ENCODE assay signal across 8 cellular contexts in the genomic region with DNA sequence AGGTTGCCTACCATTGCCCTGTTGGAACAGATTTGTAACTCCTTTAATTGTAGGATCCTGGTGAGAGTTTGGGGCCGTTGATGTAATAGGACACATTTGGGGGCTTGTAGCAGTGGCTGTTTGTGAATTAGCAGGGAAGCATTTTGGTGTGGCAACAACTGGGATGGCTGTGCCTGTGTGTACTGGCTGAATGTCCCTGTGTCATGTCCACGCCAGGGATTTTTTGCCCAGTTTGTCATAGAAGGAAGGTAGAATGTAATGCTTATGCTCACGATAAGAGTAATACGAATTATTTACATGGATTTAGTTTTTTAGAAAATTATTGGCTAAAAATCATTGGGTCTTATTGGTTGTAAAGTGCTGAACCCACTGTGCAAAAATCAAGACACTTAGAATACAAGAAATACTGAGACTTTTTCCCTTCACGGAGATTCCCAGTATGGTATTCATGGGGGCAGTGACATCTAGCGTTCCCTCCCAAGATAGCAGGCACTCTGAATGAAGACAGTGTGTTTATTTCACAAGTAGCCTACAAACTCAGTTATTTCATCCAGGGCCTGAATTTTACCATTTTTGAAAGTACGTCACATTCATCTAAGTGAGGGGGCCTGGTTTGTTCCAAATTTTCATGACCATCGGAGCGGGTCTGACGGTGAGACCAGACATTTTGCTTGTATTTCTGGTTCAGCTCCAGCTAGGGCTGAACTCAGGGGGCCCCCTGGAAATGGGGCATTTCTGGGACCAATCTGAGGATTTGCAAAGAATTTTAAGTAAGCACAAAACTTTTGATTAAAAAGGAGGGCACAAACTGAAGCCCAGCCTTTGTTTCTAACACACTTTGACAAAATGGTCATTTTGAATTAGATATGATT.
DNase-seq lines count a peak whose midpoint lies in the region; ATAC-seq and TF ChIP-seq lines count a peak whose summit lies in the region.

No MANE protein-coding gene starts in this region.

- no peaks in the 10 kb centered on the region for H3K9me3 ChIP-seq in A673 (ENCODE audit: low read depth, low read length, poor library complexity, severe bottlenecking)
- no peaks in the 10 kb centered on the region for H3K9me3 ChIP-seq in heart left ventricle

- H3K4me1 ChIP-seq in A673 (ENCODE audit: insufficient read depth, low read length, poor library complexity, severe bottlenecking), result peaks cover 45% of the 10 kb centered on the region
- H3K4me1 ChIP-seq in heart left ventricle, result peaks cover 0 to 25% (median 2%) of the 10 kb centered on the region in 12 donors

- CTCF ChIA-PET in A673 (lab: Charles Lee), result no interaction called here
- CTCF ChIA-PET in activated CD8-positive, alpha-beta T cell treated with anti-CD3 and anti-CD28 coated beads, Interleukin-2, amount 10 ng/mL, durations not matched to agents 7 days and 5 days (lab: Charles Lee), result no interaction called here

- H3K9me3 Mint-ChIP-seq in activated CD8-positive, alpha-beta T cell treated with anti-CD3 and anti-CD28 coated beads, Interleukin-2, amount 10 ng/mL, durations not matched to agents 7 days and 5 days (ENCODE audit: insufficient read depth), result no peaks in the 10 kb centered on the region

- no peaks in the 10 kb centered on the region for H3K27me3 Mint-ChIP-seq in activated CD8-positive, alpha-beta T cell treated with anti-CD3 and anti-CD28 coated beads, Interleukin-2, amount 10 ng/mL, durations not matched to agents 7 days and 5 days (ENCODE audit: low read depth)

- BruUV-seq in A673 (replicated peaks; lab: Mats Ljungman, UMichigan), result no TSS peak

- H3K4me3 ChIP-seq in A673 (ENCODE audit: low read depth, low read length, poor library complexity, severe bottlenecking), result no peak overlapping the region
- peak overlapping the region in 1 of 12 donors; percentile 20 for H3K4me3 ChIP-seq in heart left ventricle
- H3K4me3 ChIP-seq in retinal pigment epithelial cell (ENCODE audit: low read length), result no peak overlapping the region

- H3K36me3 Mint-ChIP-seq in activated CD8-positive, alpha-beta T cell treated with anti-CD3 and anti-CD28 coated beads, Interleukin-2, amount 10 ng/mL, durations not matched to agents 7 days and 5 days (ENCODE audit: low read depth), result no peaks in the 10 kb centered on the region

- TF ChIP-seq CTCF in A673 (conservative IDR thresholded peaks at IDR 0.05; ENCODE audit: low read depth, low read length), result peak; percentile 91
- peak; percentile 75 for TF ChIP-seq CTCF in GM10266 (IDR thresholded peaks at IDR 0.05; ENCODE audit: control insufficient read depth, insufficient read depth, low read depth, missing control alignments)
- TF ChIP-seq CTCF in heart left ventricle (IDR thresholded peaks at IDR 0.05), result peak; percentile 63 to 90 (median 78)
- TF ChIP-seq CTCF in retinal pigment epithelial cell (conservative IDR thresholded peaks at IDR 0.05; ENCODE audit: low read depth, low read length), result peak; percentile 89

- H3K4me1 Mint-ChIP-seq in activated CD8-positive, alpha-beta T cell treated with anti-CD3 and anti-CD28 coated beads, Interleukin-2, amount 10 ng/mL, durations not matched to agents 7 days and 5 days (ENCODE audit: low read depth), result no peaks in the 10 kb centered on the region

- H3K27ac Mint-ChIP-seq in activated CD8-positive, alpha-beta T cell treated with anti-CD3 and anti-CD28 coated beads, Interleukin-2, amount 10 ng/mL, durations not matched to agents 7 days and 5 days, result no peak overlapping the region

- POLR2A ChIA-PET in A673 (lab: Charles Lee; ENCODE audit: low non-redundant PET), result no interaction called here
- POLR2A ChIA-PET in activated CD8-positive, alpha-beta T cell treated with anti-CD3 and anti-CD28 coated beads, Interleukin-2, amount 10 ng/mL, durations not matched to agents 7 days and 5 days (lab: Charles Lee), result no interaction called here

- peak; percentile 85 for DNase-seq in A673 (ENCODE audit: low spot score)
- DNase-seq in GM10266 (ENCODE audit: extremely low spot score), result peak; percentile 34
- peak; percentile 19 for DNase-seq in KG1 (lab: John Stamatoyannopoulos, UW)
- DNase-seq in activated CD8-positive, alpha-beta T cell treated with anti-CD3 and anti-CD28 coated beads, Interleukin-2, amount 10 ng/mL, durations not matched to agents 7 days and 5 days, result peak; percentile 30
- peak in 1 of 5 donors; percentile 29 for DNase-seq in heart left ventricle
- DNase-seq in retinal pigment epithelial cell (ENCODE audit: low read depth), result no peak

- 33 to 41% (median 36%) methylated on average over 10 of the region's 10 CpGs for WGBS in heart left ventricle, 4 donors

- TF ChIP-seq POLR2A in heart left ventricle (IDR thresholded peaks at IDR 0.05) (no peak), GM18505 (IDR thresholded peaks at IDR 0.05; ENCODE audit: borderline replicate concordance, extremely low read depth, insufficient read depth, insufficient read length) (no peak)

- ATAC-seq in activated CD8-positive, alpha-beta T cell treated with anti-CD3 and anti-CD28 coated beads, Interleukin-2, amount 10 ng/mL, durations not matched to agents 7 days and 5 days, result no peak
- ATAC-seq in heart left ventricle (peak in 3 of 4 donors; percentile 70 to 81 (median 80)), GM18505 (IDR thresholded peaks at IDR 0.05; ENCODE audit: unreplicated experiment) (no peak), HG03457 (IDR thresholded peaks at IDR 0.05; ENCODE audit: unreplicated experiment) (no peak)

- H3K27ac ChIP-seq in A673 (ENCODE audit: low read depth, low read length, poor library complexity, severe bottlenecking) (peak overlapping the region; percentile 63), heart left ventricle (peak overlapping the region in 1 of 12 donors; percentile 9)

- intact Hi-C loops in A673 (cut with micrococcal nuclease; ENCODE audit: unreplicated experiment) (loop anchor here (2.0 to 5.0 kb wide), 4 partner anchors 73 to 473 kb away; a partner anchor contains a TSS), heart left ventricle (cut with DNase I) (loop anchor here (2.0 to 10.0 kb wide), 11 partner anchors 70 to 608 kb away; a partner anchor contains a TSS)

- H3K36me3 ChIP-seq in A673 (ENCODE audit: insufficient read depth, low read length, poor library complexity, severe bottlenecking), result no peaks in the 10 kb centered on the region
- H3K36me3 ChIP-seq in heart left ventricle, result no peaks in the 10 kb centered on the region

- no peaks in the 10 kb centered on the region for H3K27me3 ChIP-seq in A673 (replicated peaks; ENCODE audit: insufficient read depth, low read depth, low read length, poor library complexity)
- H3K27me3 ChIP-seq in heart left ventricle, result no peaks in the 10 kb centered on the region

- no peak overlapping the region for H3K4me3 Mint-ChIP-seq in activated CD8-positive, alpha-beta T cell treated with anti-CD3 and anti-CD28 coated beads, Interleukin-2, amount 10 ng/mL, durations not matched to agents 7 days and 5 days

Comparison
In these comparisons a context has a peak if more than half of its experiments do, and no peak if none do; other contexts are left out.
1. ATAC-seq: peak in heart left ventricle (3 of 4); none in activated CD8-positive, alpha-beta T cell treated with anti-CD3 and anti-CD28 coated beads, Interleukin-2, amount 10 ng/mL, durations not matched to agents 7 days and 5 days (single experiment), GM18505 (single experiment) and HG03457 (single experiment).
2. Peak in every context shown above with its lines, with median percentiles within 50 percentile points of each other: CTCF ChIP-seq.